In the genomic region with DNA sequence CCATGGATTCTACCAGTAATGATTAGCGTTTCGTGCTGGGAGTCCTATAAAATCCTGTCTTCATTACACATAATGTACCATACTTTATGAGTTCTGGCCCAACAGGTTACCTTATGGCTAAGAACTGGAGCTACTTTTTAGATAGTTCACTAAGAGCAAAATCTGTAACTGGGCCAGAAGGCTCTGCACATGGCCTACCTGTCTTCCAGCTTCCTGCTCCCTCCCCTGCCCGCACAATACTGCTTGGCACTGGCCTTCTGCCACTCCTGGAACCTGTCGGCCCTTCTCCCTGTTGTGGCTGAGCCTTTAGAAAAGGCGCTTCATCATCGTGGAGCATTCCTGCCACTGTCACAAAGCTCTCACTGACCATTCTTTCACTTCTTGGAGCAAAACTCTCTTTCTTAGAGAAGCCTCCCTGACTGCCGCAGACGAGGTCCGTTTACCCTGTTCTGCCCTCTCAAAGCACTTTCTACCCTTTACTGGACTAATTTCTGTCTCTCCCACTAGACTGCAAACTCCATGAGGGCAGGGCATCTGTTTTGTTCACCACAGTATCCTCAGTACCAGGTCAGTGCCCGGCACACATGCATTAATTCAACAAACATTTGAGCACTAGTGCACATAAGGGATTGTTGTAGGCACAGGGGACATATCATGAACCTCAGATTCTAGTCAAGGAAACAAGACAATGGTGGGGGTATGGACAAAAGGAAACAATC, we compare ENCODE assay signal across 2 cellular contexts.
TF ChIP-seq lines count a peak whose summit lies in the region.

No MANE protein-coding gene starts in this region.

TF ChIP-seq in K562, 482 proteins besides CTCF, POLR2A, EP300 and RAD21:
- TF ChIP-seq TRIM28 (IDR thresholded peaks at IDR 0.05) (0 out of 2 replicates have a peak, but pooled peaks have one; percentile 50), ZNF316 (IDR thresholded peaks at IDR 0.05) (peak; percentile 53)
- TF ChIP-seq, protein P1, sequence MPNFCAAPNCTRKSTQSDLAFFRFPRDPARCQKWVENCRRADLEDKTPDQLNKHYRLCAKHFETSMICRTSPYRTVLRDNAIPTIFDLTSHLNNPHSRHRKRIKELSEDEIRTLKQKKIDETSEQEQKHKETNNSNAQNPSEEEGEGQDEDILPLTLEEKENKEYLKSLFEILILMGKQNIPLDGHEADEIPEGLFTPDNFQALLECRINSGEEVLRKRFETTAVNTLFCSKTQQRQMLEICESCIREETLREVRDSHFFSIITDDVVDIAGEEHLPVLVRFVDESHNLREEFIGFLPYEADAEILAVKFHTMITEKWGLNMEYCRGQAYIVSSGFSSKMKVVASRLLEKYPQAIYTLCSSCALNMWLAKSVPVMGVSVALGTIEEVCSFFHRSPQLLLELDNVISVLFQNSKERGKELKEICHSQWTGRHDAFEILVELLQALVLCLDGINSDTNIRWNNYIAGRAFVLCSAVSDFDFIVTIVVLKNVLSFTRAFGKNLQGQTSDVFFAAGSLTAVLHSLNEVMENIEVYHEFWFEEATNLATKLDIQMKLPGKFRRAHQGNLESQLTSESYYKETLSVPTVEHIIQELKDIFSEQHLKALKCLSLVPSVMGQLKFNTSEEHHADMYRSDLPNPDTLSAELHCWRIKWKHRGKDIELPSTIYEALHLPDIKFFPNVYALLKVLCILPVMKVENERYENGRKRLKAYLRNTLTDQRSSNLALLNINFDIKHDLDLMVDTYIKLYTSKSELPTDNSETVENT (CRISPR knock-in tag; IDR thresholded peaks at IDR 0.05), result no peak
TF ChIP-seq in K562: peak in this region for 2.

TF ChIP-seq in SK-N-SH, 30 proteins besides CTCF, POLR2A, EP300 and RAD21:
- TF ChIP-seq, protein P2, sequence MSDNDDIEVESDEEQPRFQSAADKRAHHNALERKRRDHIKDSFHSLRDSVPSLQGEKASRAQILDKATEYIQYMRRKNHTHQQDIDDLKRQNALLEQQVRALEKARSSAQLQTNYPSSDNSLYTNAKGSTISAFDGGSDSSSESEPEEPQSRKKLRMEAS (IDR thresholded peaks at IDR 0.05; ENCODE audit: low read depth), result no peak
- TF ChIP-seq, protein P3, sequence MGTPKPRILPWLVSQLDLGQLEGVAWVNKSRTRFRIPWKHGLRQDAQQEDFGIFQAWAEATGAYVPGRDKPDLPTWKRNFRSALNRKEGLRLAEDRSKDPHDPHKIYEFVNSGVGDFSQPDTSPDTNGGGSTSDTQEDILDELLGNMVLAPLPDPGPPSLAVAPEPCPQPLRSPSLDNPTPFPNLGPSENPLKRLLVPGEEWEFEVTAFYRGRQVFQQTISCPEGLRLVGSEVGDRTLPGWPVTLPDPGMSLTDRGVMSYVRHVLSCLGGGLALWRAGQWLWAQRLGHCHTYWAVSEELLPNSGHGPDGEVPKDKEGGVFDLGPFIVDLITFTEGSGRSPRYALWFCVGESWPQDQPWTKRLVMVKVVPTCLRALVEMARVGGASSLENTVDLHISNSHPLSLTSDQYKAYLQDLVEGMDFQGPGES (IDR thresholded peaks at IDR 0.05; ENCODE audit: low read depth, low read length), result no peak
- no peak for TF ChIP-seq TEAD4 (IDR thresholded peaks at IDR 0.05; ENCODE audit: borderline replicate concordance, insufficient read depth)
- TF ChIP-seq JUND (IDR thresholded peaks at IDR 0.05), result no peak
- TF ChIP-seq GABPA (IDR thresholded peaks at IDR 0.05; ENCODE audit: low read depth), result no peak
- TF ChIP-seq, protein P4, sequence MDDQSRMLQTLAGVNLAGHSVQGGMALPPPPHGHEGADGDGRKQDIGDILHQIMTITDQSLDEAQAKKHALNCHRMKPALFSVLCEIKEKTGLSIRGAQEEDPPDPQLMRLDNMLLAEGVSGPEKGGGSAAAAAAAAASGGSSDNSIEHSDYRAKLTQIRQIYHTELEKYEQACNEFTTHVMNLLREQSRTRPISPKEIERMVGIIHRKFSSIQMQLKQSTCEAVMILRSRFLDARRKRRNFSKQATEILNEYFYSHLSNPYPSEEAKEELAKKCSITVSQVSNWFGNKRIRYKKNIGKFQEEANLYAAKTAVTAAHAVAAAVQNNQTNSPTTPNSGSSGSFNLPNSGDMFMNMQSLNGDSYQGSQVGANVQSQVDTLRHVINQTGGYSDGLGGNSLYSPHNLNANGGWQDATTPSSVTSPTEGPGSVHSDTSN (IDR thresholded peaks at IDR 0.05), result no peak
- no peak for TF ChIP-seq NFIC (IDR thresholded peaks at IDR 0.05; ENCODE audit: borderline replicate concordance)
- TF ChIP-seq RXRA (IDR thresholded peaks at IDR 0.05; ENCODE audit: borderline replicate concordance, low read depth), result no peak
- TF ChIP-seq MXI1 (IDR thresholded peaks at IDR 0.05; ENCODE audit: low read depth, low read length), result no peak
- TF ChIP-seq, protein P5, sequence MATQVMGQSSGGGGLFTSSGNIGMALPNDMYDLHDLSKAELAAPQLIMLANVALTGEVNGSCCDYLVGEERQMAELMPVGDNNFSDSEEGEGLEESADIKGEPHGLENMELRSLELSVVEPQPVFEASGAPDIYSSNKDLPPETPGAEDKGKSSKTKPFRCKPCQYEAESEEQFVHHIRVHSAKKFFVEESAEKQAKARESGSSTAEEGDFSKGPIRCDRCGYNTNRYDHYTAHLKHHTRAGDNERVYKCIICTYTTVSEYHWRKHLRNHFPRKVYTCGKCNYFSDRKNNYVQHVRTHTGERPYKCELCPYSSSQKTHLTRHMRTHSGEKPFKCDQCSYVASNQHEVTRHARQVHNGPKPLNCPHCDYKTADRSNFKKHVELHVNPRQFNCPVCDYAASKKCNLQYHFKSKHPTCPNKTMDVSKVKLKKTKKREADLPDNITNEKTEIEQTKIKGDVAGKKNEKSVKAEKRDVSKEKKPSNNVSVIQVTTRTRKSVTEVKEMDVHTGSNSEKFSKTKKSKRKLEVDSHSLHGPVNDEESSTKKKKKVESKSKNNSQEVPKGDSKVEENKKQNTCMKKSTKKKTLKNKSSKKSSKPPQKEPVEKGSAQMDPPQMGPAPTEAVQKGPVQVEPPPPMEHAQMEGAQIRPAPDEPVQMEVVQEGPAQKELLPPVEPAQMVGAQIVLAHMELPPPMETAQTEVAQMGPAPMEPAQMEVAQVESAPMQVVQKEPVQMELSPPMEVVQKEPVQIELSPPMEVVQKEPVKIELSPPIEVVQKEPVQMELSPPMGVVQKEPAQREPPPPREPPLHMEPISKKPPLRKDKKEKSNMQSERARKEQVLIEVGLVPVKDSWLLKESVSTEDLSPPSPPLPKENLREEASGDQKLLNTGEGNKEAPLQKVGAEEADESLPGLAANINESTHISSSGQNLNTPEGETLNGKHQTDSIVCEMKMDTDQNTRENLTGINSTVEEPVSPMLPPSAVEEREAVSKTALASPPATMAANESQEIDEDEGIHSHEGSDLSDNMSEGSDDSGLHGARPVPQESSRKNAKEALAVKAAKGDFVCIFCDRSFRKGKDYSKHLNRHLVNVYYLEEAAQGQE (IDR thresholded peaks at IDR 0.05; ENCODE audit: low read depth, low read length), result no peak
- no peak for TF ChIP-seq FOXM1 (IDR thresholded peaks at IDR 0.05; ENCODE audit: low read depth)
